In the genomic region with DNA sequence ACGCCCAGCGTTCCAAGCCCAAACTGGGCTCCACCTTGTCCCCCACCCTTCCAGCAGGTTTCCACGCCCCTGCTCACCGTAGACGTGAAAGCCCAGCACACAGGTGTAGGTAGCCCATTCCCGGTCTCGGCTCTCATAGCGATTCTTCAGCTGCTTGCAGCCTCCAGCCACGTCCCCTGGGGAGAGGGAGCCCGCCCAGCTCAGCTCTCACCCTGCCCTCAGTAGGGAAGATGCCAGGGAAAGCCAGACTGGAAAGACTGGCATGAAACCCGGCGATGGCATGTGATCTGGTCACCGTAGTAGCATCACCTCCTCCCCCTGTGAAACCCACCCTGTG, we compare ENCODE assay signal across 8 cellular contexts. TPM values are rescaled to one million over a fixed set of nuclear protein-coding genes. Genes with fewer than 3 reads are reported as not detected.
A peak's percentile ranks its signal among the peaks of the same experiment; 100 is the strongest.
DNase-seq lines count a peak whose midpoint lies in the region; ATAC-seq, FAIRE-seq and TF ChIP-seq lines count a peak whose summit lies in the region.

No MANE protein-coding gene starts in this region.

- intact Hi-C loops in OCI-LY7 (cut with micrococcal nuclease; ENCODE audit: unreplicated experiment): no loop called here
- intact Hi-C loops in HepG2 (cut with micrococcal nuclease; ENCODE audit: unreplicated experiment): no loop called here

- peaks cover 25% of the 10 kb centered on the region for H3K36me3 ChIP-seq in CD4-positive, CD25-positive, alpha-beta regulatory T cell (ENCODE audit: control insufficient read depth, insufficient read depth, low read length)
- peaks cover 5 to 23% of the 10 kb centered on the region in 2 donors for H3K36me3 ChIP-seq in esophagus (ENCODE audit: control insufficient read depth in 2 of 2, insufficient read depth in 2 of 2, low read length in 1 of 2)
- H3K36me3 ChIP-seq in neutrophil: peaks cover 26% of the 10 kb centered on the region
- peaks cover 76% of the 10 kb centered on the region for H3K36me3 ChIP-seq in OCI-LY7 (ENCODE audit: insufficient read depth, low read length)
- peaks cover under 1 to 9% of the 10 kb centered on the region in 2 experiments; a peak in 4 of 5 replicates for H3K36me3 ChIP-seq in HepG2 (replicated peaks in 1 of 2; ENCODE audit: control insufficient read depth in 1 of 2, insufficient read depth in 2 of 2, low read length in 2 of 2)

- FAIRE-seq in HepG2 (lab: Jason Lieb, UNC): no peak

- no peak overlapping the region for H3K4me2 ChIP-seq in OCI-LY7 (ENCODE audit: low read length)
- no peak overlapping the region for H3K4me2 ChIP-seq in HepG2 (ENCODE audit: low read depth, low read length)

- peaks cover 38% of the 10 kb centered on the region for H3K4me1 ChIP-seq in CD4-positive, CD25-positive, alpha-beta regulatory T cell (ENCODE audit: control insufficient read depth, insufficient read depth, low read length, poor library complexity, severe bottlenecking)
- H3K4me1 ChIP-seq in esophagus (ENCODE audit: control insufficient read depth in 2 of 2, insufficient read depth in 2 of 2, low read length in 1 of 2) (peaks cover 2 to 6% of the 10 kb centered on the region in 2 donors), neutrophil (ENCODE audit: control insufficient read depth in 1 of 2, insufficient read depth in 1 of 2, low read depth in 1 of 2, low read length in 1 of 2) (peaks cover 39 to 41% of the 10 kb centered on the region in 2 experiments), OCI-LY7 (ENCODE audit: insufficient read depth, low read length, poor library complexity, severe bottlenecking) (peaks cover 38% of the 10 kb centered on the region), HepG2 (ENCODE audit: insufficient read depth, low read length) (peaks cover 55% of the 10 kb centered on the region)

- H3K27ac ChIP-seq in CD4-positive, CD25-positive, alpha-beta regulatory T cell (ENCODE audit: insufficient read depth, low read length, poor library complexity, severe bottlenecking): no peak overlapping the region
- peak overlapping the region; percentile 91 to 99 for H3K27ac ChIP-seq in esophagus (ENCODE audit: low read depth in 2 of 2, low read length in 1 of 2)
- no peak overlapping the region for H3K27ac ChIP-seq in neutrophil
- H3K27ac ChIP-seq in OCI-LY7 (ENCODE audit: low read depth, low read length, poor library complexity, severe bottlenecking): no peak overlapping the region
- H3K27ac ChIP-seq in HepG2 (ENCODE audit: extremely low read length, insufficient read depth, low read length): no peak overlapping the region

- DNase-seq in CD4-positive, CD25-positive, alpha-beta regulatory T cell: no peak
- DNase-seq in NCI-H510A treated with DMSO at 0.1 percent for 48 hours (lab: John Stamatoyannopoulos, UW) (peak; percentile 23), mucosa of gallbladder (ENCODE audit: low spot score) (no peak), OCI-LY7 (ENCODE audit: low spot score) (no peak), HepG2 (ENCODE audit: low spot score) (no peak), cerebellar nuclear complex (lab: John Stamatoyannopoulos, UW) (no peak)

- H3K27me3 Mint-ChIP-seq in CD4-positive, CD25-positive, alpha-beta regulatory T cell: no peaks in the 10 kb centered on the region

- no peaks in the 10 kb centered on the region for H3K9me3 Mint-ChIP-seq in CD4-positive, CD25-positive, alpha-beta regulatory T cell

- POLR2A ChIA-PET in OCI-LY7 (lab: Charles Lee) (interaction anchor here (1.6 kb wide), 1 partner anchor 11 kb away, joined by 4 read pairs; no protein-coding TSS in a partner anchor), HepG2 (lab: Yijun Ruan, JAX) (interaction anchor here (1.8 to 3.5 kb wide), 3 partner anchors 11 to 62 kb away, joined by 5 to 137 read pairs (median 6); a partner anchor contains a TSS)

- peak overlapping the region; percentile 82 to 95 (median 87) for H3K4me3 Mint-ChIP-seq in CD4-positive, CD25-positive, alpha-beta regulatory T cell

- TF ChIP-seq CTCF in neutrophil (IDR thresholded peaks at IDR 0.05) (no peak), OCI-LY7 (conservative IDR thresholded peaks at IDR 0.05; ENCODE audit: low read length) (no peak), HepG2 (CRISPR knock-in tag; IDR thresholded peaks at IDR 0.05) (no peak)

- BruUV-seq in OCI-LY7 (replicated peaks; lab: Mats Ljungman, UMichigan) (no TSS peak), HepG2 (replicated peaks; lab: Mats Ljungman, UMichigan) (no TSS peak)

- peak overlapping the region in 2 of 3 donors; percentile 52 to 85 for H3K27ac Mint-ChIP-seq in CD4-positive, CD25-positive, alpha-beta regulatory T cell

- H3K36me3 Mint-ChIP-seq in CD4-positive, CD25-positive, alpha-beta regulatory T cell: peaks cover 47% of the 10 kb centered on the region

- ATAC-seq in CD4-positive, CD25-positive, alpha-beta regulatory T cell (ENCODE audit: low read depth in 2 of 2): no peak
- ATAC-seq in HepG2: no peak

- H3K79me2 ChIP-seq in OCI-LY7 (ENCODE audit: insufficient read depth, low read depth, low read length) (peaks cover 32% of the 10 kb centered on the region), HepG2 (ENCODE audit: insufficient read depth, low read length) (peaks cover 33% of the 10 kb centered on the region)

- peaks cover 9% of the 10 kb centered on the region; the same call in 1 of the 2 replicates for H4K20me1 ChIP-seq in OCI-LY7 (ENCODE audit: insufficient read depth, low read length)
- no peaks in the 10 kb centered on the region for H4K20me1 ChIP-seq in HepG2 (ENCODE audit: insufficient read depth, low read length)

- H3K9me3 ChIP-seq in CD4-positive, CD25-positive, alpha-beta regulatory T cell (ENCODE audit: control insufficient read depth in 2 of 2, low read length in 2 of 2): no peaks in the 10 kb centered on the region
- H3K9me3 ChIP-seq in esophagus (ENCODE audit: control insufficient read depth in 2 of 2, insufficient read depth in 1 of 2, low read depth in 1 of 2, low read length in 1 of 2) (no peaks in the 10 kb centered on the region), neutrophil (no peaks in the 10 kb centered on the region), OCI-LY7 (ENCODE audit: low read length) (no peaks in the 10 kb centered on the region), HepG2 (ENCODE audit: low read length) (no peaks in the 10 kb centered on the region)

- H3K27me3 ChIP-seq in CD4-positive, CD25-positive, alpha-beta regulatory T cell (ENCODE audit: control insufficient read depth, insufficient read depth, low read length): no peaks in the 10 kb centered on the region
- H3K27me3 ChIP-seq in esophagus (ENCODE audit: control insufficient read depth in 1 of 2, insufficient read depth in 2 of 2, low read length in 2 of 2) (no peaks in the 10 kb centered on the region), neutrophil (no peaks in the 10 kb centered on the region), HepG2 (ENCODE audit: control insufficient read depth in 1 of 2, insufficient read depth in 2 of 2, low read length in 2 of 2) (no peaks in the 10 kb centered on the region; a peak in 1 of 5 replicates)

- WGBS in esophagus, 2 donors: 37 to 64% methylated on average over 13 of the region's 13 CpGs
- 96% methylated on average over 12 of the region's 13 CpGs for WGBS in HepG2 (ENCODE audit: low lambda C conversion rate)

- H3K9ac ChIP-seq in HepG2 (ENCODE audit: insufficient read depth, low read depth, low read length): no peak overlapping the region

- H2AFZ ChIP-seq in OCI-LY7 (ENCODE audit: low read length) (no peak overlapping the region), HepG2 (ENCODE audit: low read length) (no peak overlapping the region)

- in situ Hi-C loops in HepG2 (cut with HindIII; ENCODE audit: extremely low pct_ligation_motif_present, low pct_unique_long_range_greater_than_20kb): no loop called here

- TF ChIP-seq EP300 in HepG2 (IDR thresholded peaks at IDR 0.05; ENCODE audit: low read depth in 2 of 2, low read length in 2 of 2) (no peak), HepG2 (CRISPR knock-in tag; IDR thresholded peaks at IDR 0.05; ENCODE audit: borderline replicate concordance) (no peak)

- H3K4me3 ChIP-seq in CD4-positive, CD25-positive, alpha-beta regulatory T cell (ENCODE audit: low read depth, low read length): no peak overlapping the region
- H3K4me3 ChIP-seq in esophagus (ENCODE audit: low read depth in 1 of 2, low read length in 2 of 2) (peak overlapping the region; percentile 69 to 82), neutrophil (ENCODE audit: low read depth in 1 of 2, low read length in 1 of 2) (peak overlapping the region; percentile 89 to 98), OCI-LY7 (ENCODE audit: low read depth, low read length, poor library complexity, severe bottlenecking) (no peak overlapping the region), HepG2 (replicated peaks in 1 of 3; ENCODE audit: insufficient read depth in 1 of 3, low read depth in 2 of 3, low read length in 3 of 3) (no peak overlapping the region)

- TF ChIP-seq RAD21 in HepG2 (CRISPR knock-in tag; IDR thresholded peaks at IDR 0.05): no peak

- CTCF ChIA-PET in OCI-LY7 (lab: Charles Lee; ENCODE audit: unreplicated experiment): no interaction called here
- CTCF ChIA-PET in HepG2 (lab: Yijun Ruan, JAX; ENCODE audit: low intra/inter-chr PET ratio, low total read pairs): no interaction called here

- TF ChIP-seq POLR2A in HepG2 (IDR thresholded peaks at IDR 0.05; ENCODE audit: insufficient read depth in 1 of 2, low read depth in 2 of 2, low read length in 2 of 2): no peak

- H3K9me2 ChIP-seq in OCI-LY7 (ENCODE audit: insufficient read depth, low read length): no peaks in the 10 kb centered on the region

- H3K4me1 Mint-ChIP-seq in CD4-positive, CD25-positive, alpha-beta regulatory T cell: peaks cover 11 to 59% (median 43%) of the 10 kb centered on the region in 4 donors

RNA-seq across cellular contexts. Expression of a gene that starts 1.4 kb away (rescaled TPM):
- 172 TPM for total RNA-seq in CD4-positive, CD25-positive, alpha-beta regulatory T cell
- polyA plus RNA-seq in CD4-positive, CD25-positive, alpha-beta regulatory T cell: 10 to 100 TPM; 30.3 to 38.6 (median 33.9) TPM
- 10 to 100 TPM; 76.2 to 90.4 TPM for polyA plus RNA-seq in esophagus
- 87.6 TPM for total RNA-seq in mucosa of gallbladder
- 130 and 133 TPM in 2 replicates for total RNA-seq in OCI-LY7 (2014; rRNA removed; shearing (Covaris generic))
- total RNA-seq in OCI-LY7 (2022): 162 and 174 TPM in 2 replicates
- 58.1 and 70.0 TPM in 2 replicates for total RNA-seq in HepG2 (2016; rRNA removed; fragmentation: Illumina TruSeq; extraction: Trizol)
- 7.1 and 9.5 TPM in 2 replicates for total RNA-seq in HepG2 (2016; cell fraction: cytosol; rRNA removed; fragmentation: Illumina TruSeq; extraction: Trizol; ENCODE audit: low read depth)
- 50.7 and 71.8 TPM in 2 replicates for total RNA-seq in HepG2 (2016; cell fraction: insoluble cytoplasmic fraction; rRNA removed; fragmentation: Illumina TruSeq; extraction: Trizol)
- total RNA-seq in HepG2 (2016; cell fraction: membrane; rRNA removed; fragmentation: Illumina TruSeq; extraction: Trizol): 25.5 and 28.8 TPM in 2 replicates
- 47.0 and 57.9 TPM in 2 replicates for total RNA-seq in HepG2 (2016; cell fraction: nucleus; rRNA removed; fragmentation: Illumina TruSeq; extraction: Trizol)
- polyA plus RNA-seq in HepG2 (2011; rRNA removed): 14.0 and 16.8 TPM in 2 replicates
- 9.2 and 10.6 TPM in 2 replicates for polyA plus RNA-seq in HepG2 (2011; cell fraction: cytosol; rRNA removed)
- 53.6 and 67.6 TPM in 2 replicates for polyA plus RNA-seq in HepG2 (2011; cell fraction: nucleus; rRNA removed)
- 30.7 and 30.9 TPM in 2 replicates for polyA plus RNA-seq in HepG2 (2012)
- polyA plus RNA-seq in HepG2 (2016; cell fraction: cytosol; fragmentation: Illumina TruSeq; extraction: Trizol; ENCODE audit: low read depth): 4.0 and 4.5 TPM in 2 replicates
- 47.2 and 53.8 TPM in 2 replicates for polyA plus RNA-seq in HepG2 (2016; cell fraction: insoluble cytoplasmic fraction; fragmentation: Illumina TruSeq; extraction: Trizol; ENCODE audit: low read depth)
- 12.6 and 14.0 TPM in 2 replicates for polyA plus RNA-seq in HepG2 (2016; cell fraction: membrane; fragmentation: Illumina TruSeq; extraction: Trizol; ENCODE audit: low read depth)
- polyA plus RNA-seq in HepG2 (2016; cell fraction: nucleus; fragmentation: Illumina TruSeq; extraction: Trizol; ENCODE audit: insufficient read depth, low read depth): 121 and 126 TPM in 2 replicates
- polyA minus RNA-seq in HepG2 (2011; rRNA and poly(A)+ RNA removed; ENCODE audit: low replicate concordance): 21.5 and 102 TPM in 2 replicates
- 11.9 and 14.7 TPM in 2 replicates for polyA minus RNA-seq in HepG2 (2011; cell fraction: cytosol; rRNA and poly(A)+ RNA removed)
- 37.2 and 50.7 TPM in 2 replicates for polyA minus RNA-seq in HepG2 (2011; cell fraction: nucleus; rRNA and poly(A)+ RNA removed)

RNA-seq across cellular contexts. Expression of a gene that starts 9.5 kb away (rescaled TPM):
- 165 TPM for total RNA-seq in CD4-positive, CD25-positive, alpha-beta regulatory T cell
- 10 to 100 TPM; 16.1 to 23.2 (median 16.4) TPM for polyA plus RNA-seq in CD4-positive, CD25-positive, alpha-beta regulatory T cell
- polyA plus RNA-seq in esophagus (100 to 1,000 TPM in 1 of 2 donors, 10 to 100 TPM in 1; 79.0 to 107 TPM), HepG2 (2011; rRNA removed) (12.3 and 16.6 TPM in 2 replicates)
- total RNA-seq in mucosa of gallbladder (66.1 TPM), OCI-LY7 (2022) (81.6 and 92.6 TPM in 2 replicates), HepG2 (2016; rRNA removed; fragmentation: Illumina TruSeq; extraction: Trizol) (4.6 and 10.6 TPM in 2 replicates)
- total RNA-seq in OCI-LY7 (2014; rRNA removed; shearing (Covaris generic)): 41.2 and 52.8 TPM in 2 replicates
- total RNA-seq in HepG2 (2016; cell fraction: cytosol; rRNA removed; fragmentation: Illumina TruSeq; extraction: Trizol; ENCODE audit: low read depth): 5.0 and 5.5 TPM in 2 replicates
- 4.2 and 9.0 TPM in 2 replicates for total RNA-seq in HepG2 (2016; cell fraction: insoluble cytoplasmic fraction; rRNA removed; fragmentation: Illumina TruSeq; extraction: Trizol)
- total RNA-seq in HepG2 (2016; cell fraction: membrane; rRNA removed; fragmentation: Illumina TruSeq; extraction: Trizol): 4.8 and 7.0 TPM in 2 replicates
- 9.2 and 9.5 TPM in 2 replicates for total RNA-seq in HepG2 (2016; cell fraction: nucleus; rRNA removed; fragmentation: Illumina TruSeq; extraction: Trizol)
- polyA plus RNA-seq in HepG2 (2011; cell fraction: cytosol; rRNA removed): 7.8 and 7.9 TPM in 2 replicates
- polyA plus RNA-seq in HepG2 (2011; cell fraction: nucleus; rRNA removed): 105 and 119 TPM in 2 replicates
- polyA plus RNA-seq in HepG2 (2012): 14.9 and 16.7 TPM in 2 replicates
- 1.3 and 2.0 TPM in 2 replicates for polyA plus RNA-seq in HepG2 (2016; cell fraction: cytosol; fragmentation: Illumina TruSeq; extraction: Trizol; ENCODE audit: low read depth)
- 6.5 and 7.1 TPM in 2 replicates for polyA plus RNA-seq in HepG2 (2016; cell fraction: insoluble cytoplasmic fraction; fragmentation: Illumina TruSeq; extraction: Trizol; ENCODE audit: low read depth)
- polyA plus RNA-seq in HepG2 (2016; cell fraction: membrane; fragmentation: Illumina TruSeq; extraction: Trizol; ENCODE audit: low read depth): 2.2 and 2.5 TPM in 2 replicates
- 33.3 and 38.2 TPM in 2 replicates for polyA plus RNA-seq in HepG2 (2016; cell fraction: nucleus; fragmentation: Illumina TruSeq; extraction: Trizol; ENCODE audit: insufficient read depth, low read depth)
- 14.6 and 43.9 TPM in 2 replicates for polyA minus RNA-seq in HepG2 (2011; rRNA and poly(A)+ RNA removed; ENCODE audit: low replicate concordance)
- 3.8 and 6.3 TPM in 2 replicates for polyA minus RNA-seq in HepG2 (2011; cell fraction: cytosol; rRNA and poly(A)+ RNA removed)
- polyA minus RNA-seq in HepG2 (2011; cell fraction: nucleus; rRNA and poly(A)+ RNA removed): 11.2 and 14.0 TPM in 2 replicates

RNA-seq across cellular contexts. Expression of a gene that starts 10.0 kb away (rescaled TPM):
- total RNA-seq in CD4-positive, CD25-positive, alpha-beta regulatory T cell: 1.9 TPM
- 1 to 10 TPM in 2 of 4 donors, under 1 TPM in 2; 0.41 to 1.3 (median 0.80) TPM for polyA plus RNA-seq in CD4-positive, CD25-positive, alpha-beta regulatory T cell
- polyA plus RNA-seq in esophagus (10 to 100 TPM in 1 of 2 donors, 1 to 10 TPM in 1; 7.4 to 10.5 TPM), HepG2 (2011; rRNA removed) (1.2 and 1.6 TPM in 2 replicates)
- total RNA-seq in mucosa of gallbladder (9.9 TPM), OCI-LY7 (2022) (1.2 and 2.5 TPM in 2 replicates), HepG2 (2016; rRNA removed; fragmentation: Illumina TruSeq; extraction: Trizol) (1.8 and 2.4 TPM in 2 replicates)
- total RNA-seq in OCI-LY7 (2014; rRNA removed; shearing (Covaris generic)): 0.69 and 1.1 TPM in 2 replicates
- total RNA-seq in HepG2 (2016; cell fraction: cytosol; rRNA removed; fragmentation: Illumina TruSeq; extraction: Trizol; ENCODE audit: low read depth): 2.8 and 4.2 TPM in 2 replicates
- 2.9 and 3.2 TPM in 2 replicates for total RNA-seq in HepG2 (2016; cell fraction: insoluble cytoplasmic fraction; rRNA removed; fragmentation: Illumina TruSeq; extraction: Trizol)
- 2.5 and 3.7 TPM in 2 replicates for total RNA-seq in HepG2 (2016; cell fraction: membrane; rRNA removed; fragmentation: Illumina TruSeq; extraction: Trizol)
- total RNA-seq in HepG2 (2016; cell fraction: nucleus; rRNA removed; fragmentation: Illumina TruSeq; extraction: Trizol): 1.0 and 2.0 TPM in 2 replicates
- 1.3 and 1.4 TPM in 2 replicates for polyA plus RNA-seq in HepG2 (2011; cell fraction: cytosol; rRNA removed)
- polyA plus RNA-seq in HepG2 (2011; cell fraction: nucleus; rRNA removed): 1.5 and 1.6 TPM in 2 replicates
- 1.0 and 1.8 TPM in 2 replicates for polyA plus RNA-seq in HepG2 (2012)
- polyA plus RNA-seq in HepG2 (2016; cell fraction: cytosol; fragmentation: Illumina TruSeq; extraction: Trizol; ENCODE audit: low read depth): 3.0 and 3.4 TPM in 2 replicates
- 1.7 and 1.9 TPM in 2 replicates for polyA plus RNA-seq in HepG2 (2016; cell fraction: insoluble cytoplasmic fraction; fragmentation: Illumina TruSeq; extraction: Trizol; ENCODE audit: low read depth)
- polyA plus RNA-seq in HepG2 (2016; cell fraction: membrane; fragmentation: Illumina TruSeq; extraction: Trizol; ENCODE audit: low read depth): 4.9 and 5.0 TPM in 2 replicates
- 1.8 and 3.1 TPM in 2 replicates for polyA plus RNA-seq in HepG2 (2016; cell fraction: nucleus; fragmentation: Illumina TruSeq; extraction: Trizol; ENCODE audit: insufficient read depth, low read depth)
- 0.92 and 3.5 TPM in 2 replicates for polyA minus RNA-seq in HepG2 (2011; rRNA and poly(A)+ RNA removed; ENCODE audit: low replicate concordance)
- not detected in 2 replicates for polyA minus RNA-seq in HepG2 (2011; cell fraction: cytosol; rRNA and poly(A)+ RNA removed)
- 0.39 TPM in 1 of 2 replicates, not detected in the other for polyA minus RNA-seq in HepG2 (2011; cell fraction: nucleus; rRNA and poly(A)+ RNA removed)

RNA-seq across cellular contexts. Expression of a gene that starts 11.7 kb away (rescaled TPM):
- 22.0 TPM for total RNA-seq in CD4-positive, CD25-positive, alpha-beta regulatory T cell
- polyA plus RNA-seq in CD4-positive, CD25-positive, alpha-beta regulatory T cell: 10 to 100 TPM in 3 of 4 donors, 1 to 10 TPM in 1; 6.5 to 11.9 (median 10.9) TPM
- polyA plus RNA-seq in esophagus: 10 to 100 TPM in 1 of 2 donors, 1 to 10 TPM in 1; 9.0 to 15.2 TPM
- 26.2 TPM for total RNA-seq in mucosa of gallbladder
- total RNA-seq in OCI-LY7 (2014; rRNA removed; shearing (Covaris generic)): 15.6 and 22.5 TPM in 2 replicates
- total RNA-seq in OCI-LY7 (2022): 38.2 and 40.4 TPM in 2 replicates
- 8.5 and 9.7 TPM in 2 replicates for total RNA-seq in HepG2 (2016; rRNA removed; fragmentation: Illumina TruSeq; extraction: Trizol)
- total RNA-seq in HepG2 (2016; cell fraction: cytosol; rRNA removed; fragmentation: Illumina TruSeq; extraction: Trizol; ENCODE audit: low read depth): 2.2 and 4.6 TPM in 2 replicates
- total RNA-seq in HepG2 (2016; cell fraction: insoluble cytoplasmic fraction; rRNA removed; fragmentation: Illumina TruSeq; extraction: Trizol): 6.9 and 10.1 TPM in 2 replicates
- total RNA-seq in HepG2 (2016; cell fraction: membrane; rRNA removed; fragmentation: Illumina TruSeq; extraction: Trizol): 3.7 and 6.0 TPM in 2 replicates
- 8.1 and 9.3 TPM in 2 replicates for total RNA-seq in HepG2 (2016; cell fraction: nucleus; rRNA removed; fragmentation: Illumina TruSeq; extraction: Trizol)
- 14.3 and 17.5 TPM in 2 replicates for polyA plus RNA-seq in HepG2 (2011; rRNA removed)
- 6.3 and 8.4 TPM in 2 replicates for polyA plus RNA-seq in HepG2 (2011; cell fraction: cytosol; rRNA removed)
- polyA plus RNA-seq in HepG2 (2011; cell fraction: nucleus; rRNA removed): 43.5 and 52.1 TPM in 2 replicates
- 13.1 and 14.1 TPM in 2 replicates for polyA plus RNA-seq in HepG2 (2012)
- polyA plus RNA-seq in HepG2 (2016; cell fraction: cytosol; fragmentation: Illumina TruSeq; extraction: Trizol; ENCODE audit: low read depth): 2.4 and 2.7 TPM in 2 replicates
- 7.0 and 9.3 TPM in 2 replicates for polyA plus RNA-seq in HepG2 (2016; cell fraction: insoluble cytoplasmic fraction; fragmentation: Illumina TruSeq; extraction: Trizol; ENCODE audit: low read depth)
- 3.7 and 4.0 TPM in 2 replicates for polyA plus RNA-seq in HepG2 (2016; cell fraction: membrane; fragmentation: Illumina TruSeq; extraction: Trizol; ENCODE audit: low read depth)
- polyA plus RNA-seq in HepG2 (2016; cell fraction: nucleus; fragmentation: Illumina TruSeq; extraction: Trizol; ENCODE audit: insufficient read depth, low read depth): 25.7 TPM in 2 replicates
- polyA minus RNA-seq in HepG2 (2011; rRNA and poly(A)+ RNA removed; ENCODE audit: low replicate concordance): 12.6 and 15.7 TPM in 2 replicates
- 4.7 and 8.8 TPM in 2 replicates for polyA minus RNA-seq in HepG2 (2011; cell fraction: cytosol; rRNA and poly(A)+ RNA removed)
- polyA minus RNA-seq in HepG2 (2011; cell fraction: nucleus; rRNA and poly(A)+ RNA removed): 3.9 and 9.4 TPM in 2 replicates

RNA-seq across cellular contexts. Expression of a gene that starts 18.7 kb away (rescaled TPM):
- 57.5 TPM for total RNA-seq in CD4-positive, CD25-positive, alpha-beta regulatory T cell
- 10 to 100 TPM; 34.3 to 43.1 (median 35.7) TPM for polyA plus RNA-seq in CD4-positive, CD25-positive, alpha-beta regulatory T cell
- 10 to 100 TPM; 14.9 to 25.4 TPM for polyA plus RNA-seq in esophagus
- 60.7 TPM for total RNA-seq in mucosa of gallbladder
- total RNA-seq in OCI-LY7 (2014; rRNA removed; shearing (Covaris generic)): 55.8 and 74.3 TPM in 2 replicates
- total RNA-seq in OCI-LY7 (2022): 66.2 and 71.3 TPM in 2 replicates
- 8.4 and 21.3 TPM in 2 replicates for total RNA-seq in HepG2 (2016; rRNA removed; fragmentation: Illumina TruSeq; extraction: Trizol)
- total RNA-seq in HepG2 (2016; cell fraction: cytosol; rRNA removed; fragmentation: Illumina TruSeq; extraction: Trizol; ENCODE audit: low read depth): 7.6 and 8.5 TPM in 2 replicates
- 7.2 and 20.6 TPM in 2 replicates for total RNA-seq in HepG2 (2016; cell fraction: insoluble cytoplasmic fraction; rRNA removed; fragmentation: Illumina TruSeq; extraction: Trizol)
- 12.5 and 15.3 TPM in 2 replicates for total RNA-seq in HepG2 (2016; cell fraction: membrane; rRNA removed; fragmentation: Illumina TruSeq; extraction: Trizol)
- 17.4 and 18.9 TPM in 2 replicates for total RNA-seq in HepG2 (2016; cell fraction: nucleus; rRNA removed; fragmentation: Illumina TruSeq; extraction: Trizol)
- 26.1 and 40.4 TPM in 2 replicates for polyA plus RNA-seq in HepG2 (2011; rRNA removed)
- 30.3 and 46.6 TPM in 2 replicates for polyA plus RNA-seq in HepG2 (2011; cell fraction: cytosol; rRNA removed)
- 51.0 and 53.9 TPM in 2 replicates for polyA plus RNA-seq in HepG2 (2011; cell fraction: nucleus; rRNA removed)
- polyA plus RNA-seq in HepG2 (2012): 10.7 and 25.1 TPM in 2 replicates
- 9.0 and 11.1 TPM in 2 replicates for polyA plus RNA-seq in HepG2 (2016; cell fraction: cytosol; fragmentation: Illumina TruSeq; extraction: Trizol; ENCODE audit: low read depth)
- polyA plus RNA-seq in HepG2 (2016; cell fraction: insoluble cytoplasmic fraction; fragmentation: Illumina TruSeq; extraction: Trizol; ENCODE audit: low read depth): 9.2 and 10.9 TPM in 2 replicates
- polyA plus RNA-seq in HepG2 (2016; cell fraction: membrane; fragmentation: Illumina TruSeq; extraction: Trizol; ENCODE audit: low read depth): 12.7 and 14.3 TPM in 2 replicates
- polyA plus RNA-seq in HepG2 (2016; cell fraction: nucleus; fragmentation: Illumina TruSeq; extraction: Trizol; ENCODE audit: insufficient read depth, low read depth): 47.6 and 51.7 TPM in 2 replicates
- polyA minus RNA-seq in HepG2 (2011; rRNA and poly(A)+ RNA removed; ENCODE audit: low replicate concordance): 21.5 and 23.9 TPM in 2 replicates
- polyA minus RNA-seq in HepG2 (2011; cell fraction: cytosol; rRNA and poly(A)+ RNA removed): 14.7 and 15.0 TPM in 2 replicates
- 4.8 and 5.2 TPM in 2 replicates for polyA minus RNA-seq in HepG2 (2011; cell fraction: nucleus; rRNA and poly(A)+ RNA removed)

Comparison
In these comparisons a context has a peak if more than half of its experiments do, and no peak if none do; other contexts are left out.
1. H3K27ac ChIP-seq: peak in esophagus (2 of 2); none in CD4-positive, CD25-positive, alpha-beta regulatory T cell (single experiment), neutrophil (single experiment), OCI-LY7 (single experiment) and HepG2 (single experiment).
2. H3K4me3 ChIP-seq: peak in esophagus (2 of 2) and neutrophil (2 of 2); none in CD4-positive, CD25-positive, alpha-beta regulatory T cell (single experiment), OCI-LY7 (single experiment) and HepG2 (0 of 3).